3 cellular contexts compared by ENCODE assay signal in the genomic region with DNA sequence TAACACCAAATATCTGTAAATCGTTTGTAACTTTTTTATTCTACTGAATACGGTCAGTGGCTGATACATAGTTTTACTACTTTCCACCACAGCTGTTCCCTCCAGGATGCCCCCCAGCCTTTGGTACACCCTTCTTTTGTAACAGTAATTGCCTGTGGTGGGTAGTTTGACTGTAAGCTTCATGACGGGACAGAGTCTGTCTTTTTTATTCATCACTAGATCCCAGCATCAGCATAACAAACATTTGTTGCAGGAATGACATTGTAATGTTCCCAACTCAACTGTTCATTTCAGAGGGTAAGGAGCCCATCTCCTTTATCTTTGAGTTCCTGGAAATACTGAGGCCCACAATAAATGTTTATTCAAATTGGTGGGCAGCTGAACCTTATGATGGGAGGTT.
"Had no signal": no experiment of that assay in that cellular context is flagged by ENCODE, and none has a peak within 500 bp of the region (broad histone marks: within the 10 kb centered on the region; RNA-seq: fewer than 3 reads in every experiment).

No MANE protein-coding gene starts in this region.

- H3K4me3 ChIP-seq: GM12878 had no signal

- ATAC-seq: GM12878 had no signal

- DNase-seq: GDM1, GF-D8 had no signal
